8 cellular contexts compared by ENCODE assay signal in the genomic region with DNA sequence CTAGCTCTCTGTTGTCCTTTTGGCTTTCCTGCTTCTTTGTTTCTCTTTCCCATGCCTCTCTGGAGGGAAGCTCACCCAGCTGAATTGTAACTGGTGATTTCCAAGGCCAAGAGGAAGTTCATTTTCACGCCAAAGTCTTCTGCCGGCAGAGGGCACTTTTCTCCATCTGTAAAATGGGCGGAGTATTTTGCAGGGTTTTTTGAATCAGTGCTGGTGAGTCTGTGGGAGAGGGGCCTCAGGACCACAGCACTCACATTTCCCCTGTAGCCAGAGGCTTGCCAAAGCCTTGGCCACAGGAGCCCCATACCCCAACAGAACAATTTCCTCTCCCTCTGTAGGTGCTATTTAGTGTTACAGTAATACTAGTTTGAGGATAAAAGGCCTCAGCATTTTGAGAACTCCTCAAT. TPM values are rescaled to one million over a fixed set of nuclear protein-coding genes. Genes with fewer than 3 reads are reported as not detected.
DNase-seq lines count a peak whose midpoint lies in the region; ATAC-seq and TF ChIP-seq lines count a peak whose summit lies in the region.

No MANE protein-coding gene starts in this region.

- peaks cover 9% of the 10 kb centered on the region for H3K4me1 Mint-ChIP-seq in CD8-positive, alpha-beta T cell (ENCODE audit: low read depth)

- 43 to 46% methylated on average over 3 of the region's 3 CpGs for WGBS in lung, 2 donors

- H3K27me3 ChIP-seq in CD8-positive, alpha-beta T cell (ENCODE audit: insufficient read depth, low read length): no peaks in the 10 kb centered on the region
- no peaks in the 10 kb centered on the region for H3K27me3 ChIP-seq in lung (ENCODE audit: control insufficient read depth, insufficient read depth)

- no peak overlapping the region for H3K27ac Mint-ChIP-seq in CD8-positive, alpha-beta T cell

- H3K9me3 Mint-ChIP-seq in CD8-positive, alpha-beta T cell: no peaks in the 10 kb centered on the region

- no peaks in the 10 kb centered on the region for H3K36me3 Mint-ChIP-seq in CD8-positive, alpha-beta T cell

- CTCF ChIA-PET in CD8-positive, alpha-beta T cell (lab: Charles Lee): interaction anchor here (0.6 to 2.2 kb wide), 7 partner anchors 10 to 119 kb away, joined by 3 to 14 read pairs (median 3); no protein-coding TSS in a partner anchor

- peak in 4 of 7 experiments; percentile 14 to 52 (median 34) for DNase-seq in CD8-positive, alpha-beta T cell
- DNase-seq in KBM-7: peak; percentile 48
- peak; percentile 14 for DNase-seq in activated T-cell treated with anti-CD3 and anti-CD28 coated beads for 1 hour (ENCODE audit: low read depth)
- DNase-seq in lung (ENCODE audit: low spot score): no peak
- no peak for DNase-seq in DMS 273 (lab: John Stamatoyannopoulos, UW; ENCODE audit: unreplicated experiment)
- no peak for DNase-seq in NOMO-1 treated with DMSO at 0.1 percent for 48 hours (lab: John Stamatoyannopoulos, UW; ENCODE audit: unreplicated experiment)
- no peak for DNase-seq in inferior parietal cortex (ENCODE audit: extremely low spot score)

- no peak overlapping the region for H3K27ac ChIP-seq in CD8-positive, alpha-beta T cell (ENCODE audit: low read depth, low read length)
- H3K27ac ChIP-seq in lung (ENCODE audit: low read depth in 1 of 2, low read length in 1 of 2): no peak overlapping the region

- no peak for ATAC-seq in CD8-positive, alpha-beta T cell
- no peak for ATAC-seq in lung (ENCODE audit: insufficient read depth, low FRiP score)
- no peak for ATAC-seq in HG03571 (IDR thresholded peaks at IDR 0.05; ENCODE audit: unreplicated experiment)

- intact Hi-C loops in CD8-positive, alpha-beta T cell (cut with DNase I, micrococcal nuclease): loop anchor here in 1 of 2 experiments (1.0 kb wide), 1 partner anchor 21 kb away; no protein-coding TSS in a partner anchor

- no peak overlapping the region for H3K4me3 Mint-ChIP-seq in CD8-positive, alpha-beta T cell

- no peaks in the 10 kb centered on the region for H3K4me1 ChIP-seq in CD8-positive, alpha-beta T cell (ENCODE audit: insufficient read depth, low read length)
- H3K4me1 ChIP-seq in lung (ENCODE audit: control insufficient read depth in 2 of 2, insufficient read depth in 2 of 2, low read length in 2 of 2): peaks cover 0 to 3% of the 10 kb centered on the region in 2 donors

- H3K9me3 ChIP-seq in CD8-positive, alpha-beta T cell (ENCODE audit: low read length): no peaks in the 10 kb centered on the region
- H3K9me3 ChIP-seq in lung (ENCODE audit: control insufficient read depth in 2 of 2, insufficient read depth in 1 of 2, low read length in 1 of 2): no peaks in the 10 kb centered on the region

- no peak overlapping the region for H3K4me3 ChIP-seq in CD8-positive, alpha-beta T cell (ENCODE audit: low read depth, low read length)
- H3K4me3 ChIP-seq in lung: no peak overlapping the region

- H3K36me3 ChIP-seq in CD8-positive, alpha-beta T cell (ENCODE audit: insufficient read depth, low read length): no peaks in the 10 kb centered on the region
- H3K36me3 ChIP-seq in lung (ENCODE audit: control insufficient read depth in 2 of 2, insufficient read depth in 2 of 2, low read length in 2 of 2): no peaks in the 10 kb centered on the region

- POLR2A ChIA-PET in CD8-positive, alpha-beta T cell (lab: Charles Lee): interaction anchor here (0.6 kb wide), 1 partner anchor 55 kb away, joined by 3 read pairs; no protein-coding TSS in a partner anchor

- in situ Hi-C loops in KBM-7 (cut with MboI; ENCODE audit: low pct_unique_long_range_greater_than_20kb, low sequenced_read_pairs): no loop called here

- no peaks in the 10 kb centered on the region for H3K27me3 Mint-ChIP-seq in CD8-positive, alpha-beta T cell (ENCODE audit: low read depth)

- no peak for TF ChIP-seq CTCF in CD8-positive, alpha-beta T cell (IDR thresholded peaks at IDR 0.05)
- TF ChIP-seq CTCF in lung (IDR thresholded peaks at IDR 0.05; ENCODE audit: control extremely low read depth, extremely low read depth): peak; percentile 25

RNA-seq across cellular contexts. Expression of a gene that starts 42.3 kb away (rescaled TPM):
- 100 to 1,000 TPM; 420 to 430 TPM for total RNA-seq in CD8-positive, alpha-beta T cell
- total RNA-seq in lung: 100 to 1,000 TPM; 103 to 461 TPM
- polyA plus RNA-seq in lung: 10 to 100 TPM; 89.9 to 96.7 TPM

RNA-seq across cellular contexts. Expression of a gene that starts 53.1 kb away (rescaled TPM):
- 10 to 100 TPM; 14.0 to 19.5 TPM for total RNA-seq in CD8-positive, alpha-beta T cell
- 10 to 100 TPM; 38.5 to 77.6 TPM for total RNA-seq in lung
- 100 to 1,000 TPM in 1 of 2 donors, 10 to 100 TPM in 1; 79.2 to 109 TPM for polyA plus RNA-seq in lung

Comparison
In these comparisons a context has a peak if more than half of its experiments do, and no peak if none do; other contexts are left out.
1. DNase-seq: peak in CD8-positive, alpha-beta T cell (4 of 7), KBM-7 (single experiment) and activated T-cell treated with anti-CD3 and anti-CD28 coated beads for 1 hour (single experiment); none in lung (single experiment), DMS 273 (single experiment), NOMO-1 treated with DMSO at 0.1 percent for 48 hours (single experiment) and inferior parietal cortex (single experiment).